In the genomic region with DNA sequence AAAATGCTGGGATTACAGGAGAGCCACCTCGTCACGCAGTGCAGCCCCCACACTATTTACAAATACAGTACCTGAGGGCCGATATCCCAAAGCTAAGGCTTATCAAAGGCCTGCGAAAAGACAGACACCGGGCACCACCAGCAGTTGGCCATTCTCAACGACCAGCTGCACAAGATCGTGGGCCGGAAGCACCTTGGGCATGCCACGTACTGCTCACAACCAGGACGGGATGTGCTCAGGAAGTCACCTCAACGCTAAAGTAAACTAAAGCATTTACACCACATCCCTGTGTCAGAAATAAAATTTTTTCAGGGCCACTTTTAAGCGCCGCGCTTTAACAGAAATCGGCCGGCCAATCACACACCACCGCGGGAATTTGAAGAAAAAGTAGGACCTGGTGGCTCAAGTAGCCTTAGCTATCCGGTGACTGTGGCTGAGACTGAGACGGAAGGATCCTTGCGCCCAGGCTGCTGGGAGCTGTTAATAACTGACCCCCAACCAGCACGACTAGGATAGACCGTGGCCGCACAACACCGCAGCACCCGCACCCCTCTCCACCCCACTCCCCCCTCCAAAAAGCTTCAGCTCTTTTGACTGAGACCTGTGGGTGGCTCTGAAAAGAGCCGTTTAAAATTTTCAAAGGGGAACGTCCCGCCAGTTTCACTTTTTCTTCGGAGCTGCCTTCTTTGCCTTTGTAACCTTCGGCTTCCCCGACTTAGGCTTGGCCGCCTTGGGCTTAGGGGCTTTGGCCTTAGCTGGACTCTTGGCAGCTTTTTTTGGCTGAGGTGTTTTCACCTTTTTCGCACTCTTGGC, we compare ENCODE assay signal across 8 cellular contexts.
A peak's percentile ranks its signal among the peaks of the same experiment; 100 is the strongest.
DNase-seq lines count a peak whose midpoint lies in the region; ATAC-seq, FAIRE-seq and TF ChIP-seq lines count a peak whose summit lies in the region.

No MANE protein-coding gene starts in this region.

- peak overlapping the region; percentile 95 for H3K27ac ChIP-seq in BLaER1
- peak overlapping the region; percentile 67 to 86 for H3K27ac ChIP-seq in breast epithelium
- H3K27ac ChIP-seq in keratinocyte (ENCODE audit: control insufficient read depth, insufficient read depth, low read length) = peak overlapping the region; percentile 83

- intact Hi-C loops in breast epithelium (cut with DNase I; ENCODE audit: low total_unique reads) = no loop called here

- H3K9me3 ChIP-seq in BLaER1 (no peaks in the 10 kb centered on the region), breast epithelium (no peaks in the 10 kb centered on the region), keratinocyte (ENCODE audit: control insufficient read depth, low read depth, low read length) (no peaks in the 10 kb centered on the region)

- H3K9ac ChIP-seq in BLaER1 (peak overlapping the region; percentile 93), keratinocyte (ENCODE audit: control insufficient read depth, extremely low read depth, insufficient read depth, low read length) (peak overlapping the region; percentile 79)

- peak overlapping the region; percentile 79 for H3K4me2 ChIP-seq in BLaER1
- peak overlapping the region; percentile 91 for H3K4me2 ChIP-seq in keratinocyte (ENCODE audit: control insufficient read depth, extremely low read depth, insufficient read depth, low read depth, low read length)

- peaks cover 39% of the 10 kb centered on the region for H3K4me1 ChIP-seq in BLaER1
- H3K4me1 ChIP-seq in breast epithelium = no peaks in the 10 kb centered on the region
- H3K4me1 ChIP-seq in keratinocyte (ENCODE audit: control insufficient read depth, extremely low read depth, insufficient read depth, low read length) = peaks cover 17% of the 10 kb centered on the region

- ATAC-seq in GM19395 (IDR thresholded peaks at IDR 0.05; ENCODE audit: unreplicated experiment) = peak; percentile 53
- peak; percentile 28 for ATAC-seq in HG03520 (IDR thresholded peaks at IDR 0.05; ENCODE audit: unreplicated experiment)

- H3K9me1 ChIP-seq in keratinocyte (ENCODE audit: control insufficient read depth, extremely low read depth, insufficient read depth, low read length) = no peaks in the 10 kb centered on the region

- DNase-seq in T-helper 2 cell (peak in 4 of 5 experiments; percentile 17 to 93 (median 64)), breast epithelium (ENCODE audit: low spot score in 2 of 2) (peak; percentile 66 to 69), keratinocyte (ENCODE audit: low read depth, low spot score) (no peak), NCI-H446 treated with DMSO at 0.1 percent for 48 hours (lab: John Stamatoyannopoulos, UW) (no peak)
- DNase-seq in stimulated activated CD4-positive, alpha-beta T cell treated with anti-CD3 and anti-CD28 coated beads, Interleukin-15, amount 100 ng/mL, for 48 hours (ENCODE audit: low read depth in 2 of 2) = peak; percentile 58 to 73

- TF ChIP-seq POLR2A in breast epithelium (IDR thresholded peaks at IDR 0.05) = no peak

- TF ChIP-seq CTCF in breast epithelium (IDR thresholded peaks at IDR 0.05) (no peak), keratinocyte (optimal IDR thresholded peaks at IDR 0.05 in 1 of 3, IDR thresholded peaks at IDR 0.05 in 1 of 3, conservative IDR thresholded peaks at IDR 0.05 in 1 of 3; ENCODE audit: extremely low read depth in 1 of 3, insufficient read depth in 2 of 3, low read length in 3 of 3) (no peak)

- dilution Hi-C loops in keratinocyte (cut with MboI; ENCODE audit: extremely low pct_ligation_motif_present, low sequenced_read_pairs) = no loop called here

- H3K4me3 ChIP-seq in BLaER1 = peak overlapping the region; percentile 72
- H3K4me3 ChIP-seq in breast epithelium = peak overlapping the region; percentile 43 to 67 (median 61)
- peak overlapping the region; percentile 25 to 73 (median 70) for H3K4me3 ChIP-seq in keratinocyte (ENCODE audit: control insufficient read depth in 2 of 3, extremely low read depth in 1 of 3, insufficient read depth in 2 of 3, low read depth in 1 of 3, low read length in 3 of 3)

- no peaks in the 10 kb centered on the region for H3K79me2 ChIP-seq in keratinocyte (ENCODE audit: control insufficient read depth, insufficient read depth, low read length)

- H3K27me3 ChIP-seq in BLaER1 = peaks cover 4% of the 10 kb centered on the region; the same call in 1 of the 2 replicates
- H3K27me3 ChIP-seq in breast epithelium = peaks cover 0 to 4% of the 10 kb centered on the region in 2 donors
- H3K27me3 ChIP-seq in keratinocyte (ENCODE audit: control insufficient read depth, extremely low read depth, insufficient read depth, low read length) = no peaks in the 10 kb centered on the region

- no peaks in the 10 kb centered on the region for H3K36me3 ChIP-seq in BLaER1
- no peaks in the 10 kb centered on the region for H3K36me3 ChIP-seq in breast epithelium
- no peaks in the 10 kb centered on the region for H3K36me3 ChIP-seq in keratinocyte (ENCODE audit: control insufficient read depth in 2 of 2, extremely low read depth in 1 of 2, insufficient read depth in 2 of 2, low read length in 2 of 2)

- peak overlapping the region; percentile 78 for H2AFZ ChIP-seq in keratinocyte (ENCODE audit: control insufficient read depth, low read length)

- H4K20me1 ChIP-seq in BLaER1 = peaks cover 23% of the 10 kb centered on the region; the same call in 1 of the 2 replicates
- no peaks in the 10 kb centered on the region for H4K20me1 ChIP-seq in keratinocyte (ENCODE audit: control insufficient read depth, extremely low read depth, insufficient read depth, low read length)

- no peak for FAIRE-seq in keratinocyte (lab: Jason Lieb, UNC)

Comparison
In these comparisons a context has a peak if more than half of its experiments do, and no peak if none do; other contexts are left out.
1. DNase-seq: peak in T-helper 2 cell (4 of 5), breast epithelium (2 of 2) and stimulated activated CD4-positive, alpha-beta T cell treated with anti-CD3 and anti-CD28 coated beads, Interleukin-15, amount 100 ng/mL, for 48 hours (2 of 2); none in keratinocyte (single experiment) and NCI-H446 treated with DMSO at 0.1 percent for 48 hours (single experiment).
2. Peak in every context shown above with its lines, with median percentiles within 50 percentile points of each other: H3K27ac ChIP-seq and H3K4me3 ChIP-seq.